ENCODE assay signal across 1 cellular context in genomic region chr14:105094193-105094907, GRCh38.
A peak's percentile ranks its signal among the peaks of the same experiment; 100 is the strongest.
TF ChIP-seq lines count a peak whose summit lies in the region.

No MANE protein-coding gene starts in this region.

TF ChIP-seq in K562, 482 proteins besides CTCF, POLR2A, EP300 and RAD21 (continued from another document):
- TF ChIP-seq GATAD2A (IDR thresholded peaks at IDR 0.05) (no peak), NRF1 (conservative IDR thresholded peaks at IDR 0.05 in 1 of 2, IDR thresholded peaks at IDR 0.05 in 1 of 2) (0 out of 4 replicates have a peak, but pooled peaks of 1 of the 2 experiments have one; percentile 1), RBM22 (IDR thresholded peaks at IDR 0.05; ENCODE audit: low read depth, low read length, poor library complexity, severe bottlenecking) (no peak), ZNF263 (CRISPR knock-in tag; IDR thresholded peaks at IDR 0.05; ENCODE audit: borderline replicate concordance) (0 out of 2 replicates have a peak, but pooled peaks have one; percentile 48)
- TF ChIP-seq, protein P1, sequence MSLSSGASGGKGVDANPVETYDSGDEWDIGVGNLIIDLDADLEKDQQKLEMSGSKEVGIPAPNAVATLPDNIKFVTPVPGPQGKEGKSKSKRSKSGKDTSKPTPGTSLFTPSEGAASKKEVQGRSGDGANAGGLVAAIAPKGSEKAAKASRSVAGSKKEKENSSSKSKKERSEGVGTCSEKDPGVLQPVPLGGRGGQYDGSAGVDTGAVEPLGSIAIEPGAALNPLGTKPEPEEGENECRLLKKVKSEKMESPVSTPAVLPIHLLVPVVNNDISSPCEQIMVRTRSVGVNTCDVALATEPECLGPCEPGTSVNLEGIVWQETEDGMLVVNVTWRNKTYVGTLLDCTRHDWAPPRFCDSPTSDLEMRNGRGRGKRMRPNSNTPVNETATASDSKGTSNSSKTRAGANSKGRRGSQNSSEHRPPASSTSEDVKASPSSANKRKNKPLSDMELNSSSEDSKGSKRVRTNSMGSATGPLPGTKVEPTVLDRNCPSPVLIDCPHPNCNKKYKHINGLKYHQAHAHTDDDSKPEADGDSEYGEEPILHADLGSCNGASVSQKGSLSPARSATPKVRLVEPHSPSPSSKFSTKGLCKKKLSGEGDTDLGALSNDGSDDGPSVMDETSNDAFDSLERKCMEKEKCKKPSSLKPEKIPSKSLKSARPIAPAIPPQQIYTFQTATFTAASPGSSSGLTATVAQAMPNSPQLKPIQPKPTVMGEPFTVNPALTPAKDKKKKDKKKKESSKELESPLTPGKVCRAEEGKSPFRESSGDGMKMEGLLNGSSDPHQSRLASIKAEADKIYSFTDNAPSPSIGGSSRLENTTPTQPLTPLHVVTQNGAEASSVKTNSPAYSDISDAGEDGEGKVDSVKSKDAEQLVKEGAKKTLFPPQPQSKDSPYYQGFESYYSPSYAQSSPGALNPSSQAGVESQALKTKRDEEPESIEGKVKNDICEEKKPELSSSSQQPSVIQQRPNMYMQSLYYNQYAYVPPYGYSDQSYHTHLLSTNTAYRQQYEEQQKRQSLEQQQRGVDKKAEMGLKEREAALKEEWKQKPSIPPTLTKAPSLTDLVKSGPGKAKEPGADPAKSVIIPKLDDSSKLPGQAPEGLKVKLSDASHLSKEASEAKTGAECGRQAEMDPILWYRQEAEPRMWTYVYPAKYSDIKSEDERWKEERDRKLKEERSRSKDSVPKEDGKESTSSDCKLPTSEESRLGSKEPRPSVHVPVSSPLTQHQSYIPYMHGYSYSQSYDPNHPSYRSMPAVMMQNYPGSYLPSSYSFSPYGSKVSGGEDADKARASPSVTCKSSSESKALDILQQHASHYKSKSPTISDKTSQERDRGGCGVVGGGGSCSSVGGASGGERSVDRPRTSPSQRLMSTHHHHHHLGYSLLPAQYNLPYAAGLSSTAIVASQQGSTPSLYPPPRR (CRISPR knock-in tag; IDR thresholded peaks at IDR 0.05; ENCODE audit: borderline replicate concordance) = no peak
